ENCODE assay signal across 1 cellular context in genomic region chr3:138174421-138175122, GRCh38.
TF ChIP-seq lines count a peak whose summit lies in the region.

Gene DBR1, minus strand, starts transcription at chr3:138174921. Its CDS starts 126 bp downstream, at chr3:138174795.

TF ChIP-seq in HepG2, 621 proteins besides CTCF, POLR2A, EP300 and RAD21 (continued from another document and continues in another):
- TF ChIP-seq ZNF512B (CRISPR knock-in tag; IDR thresholded peaks at IDR 0.05; ENCODE audit: borderline replicate concordance) (no peak), TEAD2 (CRISPR knock-in tag; IDR thresholded peaks at IDR 0.05) (0 out of 2 replicates have a peak, but pooled peaks have one; percentile 27), ZNF562 (CRISPR knock-in tag; IDR thresholded peaks at IDR 0.05; ENCODE audit: borderline replicate concordance) (no peak), FOXK1 (CRISPR knock-in tag; IDR thresholded peaks at IDR 0.05; ENCODE audit: borderline replicate concordance, low read depth) (no peak), PATZ1 (CRISPR knock-in tag; IDR thresholded peaks at IDR 0.05) (0 out of 2 replicates have a peak, but pooled peaks have one; percentile 13), MEIS1 (CRISPR knock-in tag; IDR thresholded peaks at IDR 0.05; ENCODE audit: borderline replicate concordance) (no peak), BCL6 (CRISPR knock-in tag; IDR thresholded peaks at IDR 0.05) (no peak), ZNF784 (CRISPR knock-in tag; IDR thresholded peaks at IDR 0.05; ENCODE audit: borderline replicate concordance) (0 out of 2 replicates have a peak, but pooled peaks have one; percentile 32), GATAD1 (CRISPR knock-in tag; IDR thresholded peaks at IDR 0.05) (peak; percentile 87), ZNF75D (CRISPR knock-in tag; IDR thresholded peaks at IDR 0.05; ENCODE audit: borderline replicate concordance) (no peak), ZNF430 (CRISPR knock-in tag; IDR thresholded peaks at IDR 0.05) (0 out of 2 replicates have a peak, but pooled peaks have one; percentile 68), CREM (IDR thresholded peaks at IDR 0.05) (0 out of 2 replicates have a peak, but pooled peaks have one; percentile 26), CREM (CRISPR knock-in tag; IDR thresholded peaks at IDR 0.05) (no peak), FOXC1 (CRISPR knock-in tag; IDR thresholded peaks at IDR 0.05; ENCODE audit: borderline replicate concordance) (0 out of 2 replicates have a peak, but pooled peaks have one; percentile 31), PHF5A (CRISPR knock-in tag; IDR thresholded peaks at IDR 0.05; ENCODE audit: low read depth, unreplicated experiment) (no peak), NPAS2 (CRISPR knock-in tag; IDR thresholded peaks at IDR 0.05; ENCODE audit: borderline replicate concordance) (no peak), ZNF281 (CRISPR knock-in tag; IDR thresholded peaks at IDR 0.05; ENCODE audit: borderline replicate concordance) (peak; percentile 16; the same call in 1 of the 2 replicates), PHB2 (IDR thresholded peaks at IDR 0.05; ENCODE audit: partially characterized antibody) (no peak), MXD3 (CRISPR knock-in tag; IDR thresholded peaks at IDR 0.05) (0 out of 2 replicates have a peak, but pooled peaks have one; percentile 63), THAP11 (CRISPR knock-in tag; IDR thresholded peaks at IDR 0.05) (peak; percentile 79), ARHGAP35 (CRISPR knock-in tag; IDR thresholded peaks at IDR 0.05; ENCODE audit: borderline replicate concordance) (0 out of 2 replicates have a peak, but pooled peaks have one; percentile 33), FOXA3 (CRISPR knock-in tag; IDR thresholded peaks at IDR 0.05) (0 out of 2 replicates have a peak, but pooled peaks have one; percentile 10), ZBTB25 (CRISPR knock-in tag; IDR thresholded peaks at IDR 0.05) (peak; percentile 52; the same call in 1 of the 2 replicates), ZNF841 (CRISPR knock-in tag; IDR thresholded peaks at IDR 0.05; ENCODE audit: borderline replicate concordance) (no peak), ZNF546 (CRISPR knock-in tag; conservative IDR thresholded peaks at IDR 0.05) (no peak), PRDM10 (CRISPR knock-in tag; IDR thresholded peaks at IDR 0.05; ENCODE audit: low read depth) (peak; percentile 46; the same call in 1 of the 2 replicates), RORA (CRISPR knock-in tag; IDR thresholded peaks at IDR 0.05) (no peak), ELF4 (CRISPR knock-in tag; IDR thresholded peaks at IDR 0.05; ENCODE audit: borderline replicate concordance) (peak; percentile 48; the same call in 1 of the 2 replicates), TSC22D2 (CRISPR knock-in tag; IDR thresholded peaks at IDR 0.05; ENCODE audit: borderline replicate concordance) (no peak), NR2C2 (CRISPR knock-in tag; IDR thresholded peaks at IDR 0.05; ENCODE audit: borderline replicate concordance) (peak; percentile 93), ZNF337 (CRISPR knock-in tag; IDR thresholded peaks at IDR 0.05; ENCODE audit: borderline replicate concordance, low read depth) (no peak), ZNF629 (CRISPR knock-in tag; conservative IDR thresholded peaks at IDR 0.05) (no peak), ZNF513 (CRISPR knock-in tag; conservative IDR thresholded peaks at IDR 0.05) (no peak), SP2 (CRISPR knock-in tag; IDR thresholded peaks at IDR 0.05) (no peak), ZNF740 (CRISPR knock-in tag; IDR thresholded peaks at IDR 0.05) (peak; percentile 54; the same call in 1 of the 2 replicates), TFDP1 (CRISPR knock-in tag; IDR thresholded peaks at IDR 0.05; ENCODE audit: borderline replicate concordance) (peak; percentile 72; the same call in 1 of the 2 replicates), ZNF431 (CRISPR knock-in tag; IDR thresholded peaks at IDR 0.05; ENCODE audit: borderline replicate concordance, low read depth) (no peak), ZBTB39 (CRISPR knock-in tag; IDR thresholded peaks at IDR 0.05) (no peak), ZFP36 (IDR thresholded peaks at IDR 0.05; ENCODE audit: borderline replicate concordance, low read depth, low read length, partially characterized antibody) (peak; percentile 7), ZNF569 (CRISPR knock-in tag; IDR thresholded peaks at IDR 0.05; ENCODE audit: borderline replicate concordance) (no peak)
